Comparison of ENCODE assay signal across 9 cellular contexts in genomic region chr15:57213783-57214366, GRCh38.
DNase-seq lines count a peak whose midpoint lies in the region; ATAC-seq and TF ChIP-seq lines count a peak whose summit lies in the region.
"Had no signal": no experiment of that assay in that cellular context is flagged by ENCODE, and none has a peak within 500 bp of the region (broad histone marks: within the 10 kb centered on the region; RNA-seq: fewer than 3 reads in every experiment).

No MANE protein-coding gene starts in this region.

- no peak overlapping the region for H3K4me3 Mint-ChIP-seq in effector memory CD8-positive, alpha-beta T cell
- H3K4me3 Mint-ChIP-seq: stimulated activated naive CD8-positive, alpha-beta T cell treated with anti-CD3 and anti-CD28 coated beads, Interleukin-15, Interleukin-2, amounts not matched to agents 100 ng/mL and 50 ng/mL, for 24 hours had no signal

- no peak overlapping the region for H3K9ac ChIP-seq in GM23248

- H2AFZ ChIP-seq in GM23248, result no peak overlapping the region

- H3K27me3 ChIP-seq in GM23248 (replicated peaks; ENCODE audit: insufficient read depth), result no peaks in the 10 kb centered on the region

- H3K4me1 Mint-ChIP-seq in effector memory CD8-positive, alpha-beta T cell (ENCODE audit: low read depth in 2 of 2), result peaks cover 9 to 22% of the 10 kb centered on the region in 2 donors

- no peaks in the 10 kb centered on the region for H3K9me3 ChIP-seq in GM23248 (ENCODE audit: low read depth)

- peak; percentile 29 for ATAC-seq in effector memory CD8-positive, alpha-beta T cell (replicated peaks)

- peak overlapping the region; percentile 15 for H3K4me2 ChIP-seq in GM23248 (ENCODE audit: unreplicated experiment)

- no peaks in the 10 kb centered on the region for H3K9me2 ChIP-seq in GM23248 (ENCODE audit: insufficient read depth)

- WGBS in GM23248 (ENCODE audit: low coverage in 1 of 2, low lambda C conversion rate in 2 of 2, missing lambda C conversion rate in 2 of 2), 2 experiments, result 18 to 23% methylated on average over 6 of the region's 6 CpGs

- TF ChIP-seq CTCF in C4-2B (conservative IDR thresholded peaks at IDR 0.05), result peak; percentile 85

- no peaks in the 10 kb centered on the region for H3K9me3 Mint-ChIP-seq in effector memory CD8-positive, alpha-beta T cell
- H3K9me3 Mint-ChIP-seq: stimulated activated naive CD8-positive, alpha-beta T cell treated with anti-CD3 and anti-CD28 coated beads, Interleukin-15, Interleukin-2, amounts not matched to agents 100 ng/mL and 50 ng/mL, for 24 hours had no signal

- H3K79me2 ChIP-seq in GM23248 (ENCODE audit: insufficient read depth), result peaks cover 44% of the 10 kb centered on the region

- H3K4me3 ChIP-seq in GM23248, result no peak overlapping the region

- DNase-seq in GM23248 (peak; percentile 58), NCI-H748 treated with DMSO at 0.1 percent for 48 hours (lab: John Stamatoyannopoulos, UW) (peak; percentile 55), middle frontal gyrus (ENCODE audit: extremely low spot score, low spot score) (peak; percentile 36), islet precursor cell (no peak), SIG-M5 treated with dmso at 0.1 percent for 504 hours (lab: John Stamatoyannopoulos, UW; ENCODE audit: unreplicated experiment) (no peak), HK-2 (ENCODE audit: unreplicated experiment) (no peak)
- no peak for DNase-seq in effector memory CD8-positive, alpha-beta T cell

- H3K27me3 Mint-ChIP-seq in effector memory CD8-positive, alpha-beta T cell, result no peaks in the 10 kb centered on the region
- H3K27me3 Mint-ChIP-seq: stimulated activated naive CD8-positive, alpha-beta T cell treated with anti-CD3 and anti-CD28 coated beads, Interleukin-15, Interleukin-2, amounts not matched to agents 100 ng/mL and 50 ng/mL, for 24 hours had no signal

- peaks cover 50% of the 10 kb centered on the region for H3F3A ChIP-seq in GM23248 (ENCODE audit: insufficient read depth)

- H3K36me3 Mint-ChIP-seq in effector memory CD8-positive, alpha-beta T cell (ENCODE audit: insufficient read depth), result peaks cover 2% of the 10 kb centered on the region

- peak overlapping the region in 1 of 2 donors; percentile 3 for H3K27ac Mint-ChIP-seq in effector memory CD8-positive, alpha-beta T cell
- H3K27ac Mint-ChIP-seq: stimulated activated naive CD8-positive, alpha-beta T cell treated with anti-CD3 and anti-CD28 coated beads, Interleukin-15, Interleukin-2, amounts not matched to agents 100 ng/mL and 50 ng/mL, for 24 hours had no signal

- H3K36me3 ChIP-seq in GM23248 (ENCODE audit: low read depth), result no peaks in the 10 kb centered on the region

- H3K27ac ChIP-seq in C4-2B, result no peak overlapping the region
- H3K27ac ChIP-seq in GM23248, result no peak overlapping the region

- H3K4me1 ChIP-seq in GM23248 (ENCODE audit: insufficient read depth), result peaks cover 57% of the 10 kb centered on the region

- in situ Hi-C loops in GM23248 (cut with MboI), result no loop called here

- no peaks in the 10 kb centered on the region for H4K20me1 ChIP-seq in GM23248 (ENCODE audit: insufficient read depth)

Comparison
In these comparisons a context has a peak if more than half of its experiments do, and no peak if none do; other contexts are left out.
1. DNase-seq: peak in GM23248 (single experiment), NCI-H748 treated with DMSO at 0.1 percent for 48 hours (single experiment) and middle frontal gyrus (single experiment); none in effector memory CD8-positive, alpha-beta T cell (0 of 3), islet precursor cell (single experiment), SIG-M5 treated with dmso at 0.1 percent for 504 hours (single experiment) and HK-2 (single experiment).